ENCODE assay signal across 8 cellular contexts in genomic region chr19:18173054-18173571, GRCh38. TPM values are rescaled to one million over a fixed set of nuclear protein-coding genes. Genes with fewer than 3 reads are reported as not detected.
DNase-seq lines count a peak whose midpoint lies in the region; ATAC-seq and TF ChIP-seq lines count a peak whose summit lies in the region.

No MANE protein-coding gene starts in this region.

- peaks cover 26% of the 10 kb centered on the region for H3K4me1 Mint-ChIP-seq in activated CD4-positive, alpha-beta memory T cell treated with anti-CD3 and anti-CD28 coated beads, Interleukin-2, amount 10 ng/mL, durations not matched to agents 7 days and 5 days

- peaks cover 17% of the 10 kb centered on the region for H3K36me3 Mint-ChIP-seq in activated CD4-positive, alpha-beta memory T cell treated with anti-CD3 and anti-CD28 coated beads, Interleukin-2, amount 10 ng/mL, durations not matched to agents 7 days and 5 days (ENCODE audit: low read depth)

- no peaks in the 10 kb centered on the region for H3K9me2 ChIP-seq in HCT116 (ENCODE audit: insufficient read depth)

- peaks cover 0 to 45% (median 41%) of the 10 kb centered on the region in 11 experiments; a peak in 20 of 22 replicates for H3K36me3 ChIP-seq in BLaER1 treated with 17β-estradiol and CSF1 and Interleukin-3, amounts not matched to agents 10 nM and 100 nM
- H3K36me3 ChIP-seq in HCT116 (ENCODE audit: control insufficient read depth in 1 of 2, insufficient read depth in 2 of 2, low read length in 2 of 2), result peaks cover 14 to 16% of the 10 kb centered on the region in 2 experiments; a peak in 3 of 4 replicates
- H3K36me3 ChIP-seq in iPS DF 6.9 (ENCODE audit: control insufficient read depth, insufficient read depth, low read length), result peaks cover 10% of the 10 kb centered on the region

- no peak for TF ChIP-seq RAD21 in HCT116 (IDR thresholded peaks at IDR 0.05; ENCODE audit: low read depth)

- H3K4me1 ChIP-seq in BLaER1 treated with 17β-estradiol and CSF1 and Interleukin-3, amounts not matched to agents 10 nM and 100 nM, result peaks cover 83 to 98% (median 92%) of the 10 kb centered on the region in 10 experiments
- H3K4me1 ChIP-seq in HCT116 (ENCODE audit: control insufficient read depth in 1 of 2, insufficient read depth in 2 of 2, low read length in 2 of 2), result peaks cover 11 to 20% of the 10 kb centered on the region in 2 experiments
- peaks cover 4% of the 10 kb centered on the region for H3K4me1 ChIP-seq in iPS DF 6.9 (ENCODE audit: control insufficient read depth, insufficient read depth, low read length)

- ATAC-seq in HCT116, result no peak

- no TSS peak for BruUV-seq in HCT116 (replicated peaks; lab: Mats Ljungman, UMichigan)

- H3K4me3 Mint-ChIP-seq in activated CD4-positive, alpha-beta memory T cell treated with anti-CD3 and anti-CD28 coated beads, Interleukin-2, amount 10 ng/mL, durations not matched to agents 7 days and 5 days, result peak overlapping the region; percentile 85

- intact Hi-C loops in HCT116 (cut with micrococcal nuclease), result no loop called here

- POLR2A ChIA-PET in HCT116 (lab: Charles Lee), result no interaction called here
- POLR2A ChIA-PET in activated CD4-positive, alpha-beta memory T cell treated with anti-CD3 and anti-CD28 coated beads, Interleukin-2, amount 10 ng/mL, durations not matched to agents 7 days and 5 days (lab: Charles Lee), result interaction anchor here (1.5 kb wide), 1 partner anchor 12 kb away, joined by 5 read pairs; no protein-coding TSS in a partner anchor

- no peaks in the 10 kb centered on the region for H3K27me3 Mint-ChIP-seq in activated CD4-positive, alpha-beta memory T cell treated with anti-CD3 and anti-CD28 coated beads, Interleukin-2, amount 10 ng/mL, durations not matched to agents 7 days and 5 days

- peak overlapping the region; percentile 89 to 100 (median 98) for H3K4me2 ChIP-seq in BLaER1 treated with 17β-estradiol and CSF1 and Interleukin-3, amounts not matched to agents 10 nM and 100 nM
- peak overlapping the region; percentile 89 for H3K4me2 ChIP-seq in HCT116 (ENCODE audit: low read length)

- peak overlapping the region; percentile 69 to 91 (median 86) for H3K9ac ChIP-seq in BLaER1 treated with 17β-estradiol and CSF1 and Interleukin-3, amounts not matched to agents 10 nM and 100 nM
- peak overlapping the region; percentile 73 for H3K9ac ChIP-seq in HCT116 (ENCODE audit: low read length)

- H3K79me2 ChIP-seq in HCT116 (ENCODE audit: insufficient read depth, low read length), result peaks cover 10% of the 10 kb centered on the region; the same call in 1 of the 2 replicates

- no peaks in the 10 kb centered on the region for H3K9me3 Mint-ChIP-seq in activated CD4-positive, alpha-beta memory T cell treated with anti-CD3 and anti-CD28 coated beads, Interleukin-2, amount 10 ng/mL, durations not matched to agents 7 days and 5 days

- no peak for DNase-seq in HCT116 (ENCODE audit: low read depth, low spot score)
- DNase-seq in activated CD4-positive, alpha-beta memory T cell treated with anti-CD3 and anti-CD28 coated beads, Interleukin-2, amount 10 ng/mL, durations not matched to agents 7 days and 5 days, result no peak
- no peak for DNase-seq in iPS DF 6.9 (ENCODE audit: low read depth, low spot score)
- peak; percentile 59 for DNase-seq in stromal cell of bone marrow (ENCODE audit: low read depth)
- no peak for DNase-seq in Kasumi-1 (lab: John Stamatoyannopoulos, UW)
- DNase-seq in epidermal melanocyte (ENCODE audit: insufficient read length, low spot score), result no peak
- no peak for DNase-seq in GM03348 (ENCODE audit: low spot score)

- peak overlapping the region; percentile 75 to 98 (median 89) for H3K27ac ChIP-seq in BLaER1 treated with 17β-estradiol and CSF1 and Interleukin-3, amounts not matched to agents 10 nM and 100 nM
- H3K27ac ChIP-seq in HCT116 (ENCODE audit: low read depth, low read length) (peak overlapping the region; percentile 78), iPS DF 6.9 (ENCODE audit: low read length) (no peak overlapping the region)

- TF ChIP-seq POLR2A in HCT116 (IDR thresholded peaks at IDR 0.05; ENCODE audit: borderline replicate concordance, extremely low read depth, insufficient read depth, insufficient read length), result no peak

- CTCF ChIA-PET in HCT116 (lab: Charles Lee), result no interaction called here
- CTCF ChIA-PET in activated CD4-positive, alpha-beta memory T cell treated with anti-CD3 and anti-CD28 coated beads, Interleukin-2, amount 10 ng/mL, durations not matched to agents 7 days and 5 days (lab: Charles Lee), result no interaction called here

- RAD21 ChIA-PET in HCT116 (lab: Charles Lee; ENCODE audit: low non-redundant PET in 1 of 2, low total read pairs in 2 of 2, uncharacterized antibody in 2 of 2, unreplicated experiment in 2 of 2), result no interaction called here

- H3K27me3 ChIP-seq in BLaER1 treated with 17β-estradiol and CSF1 and Interleukin-3, amounts not matched to agents 10 nM and 100 nM, result peaks cover 0 to 8% (median 0%) of the 10 kb centered on the region in 11 experiments; a peak in 3 of 22 replicates
- no peaks in the 10 kb centered on the region for H3K27me3 ChIP-seq in HCT116 (ENCODE audit: insufficient read depth, low read length)
- H3K27me3 ChIP-seq in iPS DF 6.9 (ENCODE audit: control insufficient read depth, insufficient read depth, low read length), result no peaks in the 10 kb centered on the region

- H3K4me3 ChIP-seq in BLaER1 treated with 17β-estradiol and CSF1 and Interleukin-3, amounts not matched to agents 10 nM and 100 nM, result peak overlapping the region; percentile 63 to 96 (median 76)
- peak overlapping the region; percentile 72 to 85; a peak in 3 of 4 replicates for H3K4me3 ChIP-seq in HCT116 (replicated peaks in 1 of 2; ENCODE audit: low read depth in 1 of 2, low read length in 2 of 2)
- H3K4me3 ChIP-seq in iPS DF 6.9 (ENCODE audit: low read length), result peak overlapping the region; percentile 54; the same call in 1 of the 2 replicates

- WGBS in iPS DF 6.9 (ENCODE audit: insufficient coverage, insufficient read length), result no CpG with 5 or more reads among the region's 18 CpGs

- no peak for TF ChIP-seq CTCF in HCT116 (IDR thresholded peaks at IDR 0.05 in 2 of 3, conservative IDR thresholded peaks at IDR 0.05 in 1 of 3; ENCODE audit: borderline replicate concordance in 1 of 3, insufficient read depth in 1 of 3, low read depth in 2 of 3, low read length in 2 of 3)

- H3K27ac Mint-ChIP-seq in activated CD4-positive, alpha-beta memory T cell treated with anti-CD3 and anti-CD28 coated beads, Interleukin-2, amount 10 ng/mL, durations not matched to agents 7 days and 5 days, result no peak overlapping the region

- H4K20me1 ChIP-seq in BLaER1 treated with 17β-estradiol and CSF1 and Interleukin-3, amounts not matched to agents 10 nM and 100 nM, result peaks cover 0 to 45% (median 34%) of the 10 kb centered on the region in 11 experiments; a peak in 15 of 22 replicates
- no peaks in the 10 kb centered on the region for H4K20me1 ChIP-seq in HCT116 (ENCODE audit: insufficient read depth)

- H3K9me3 ChIP-seq in BLaER1 treated with 17β-estradiol and CSF1 and Interleukin-3, amounts not matched to agents 10 nM and 100 nM (replicated peaks in 1 of 11), result no peaks in the 10 kb centered on the region
- H3K9me3 ChIP-seq in HCT116 (ENCODE audit: control insufficient read depth in 1 of 2, insufficient read depth in 1 of 2, low read depth in 1 of 2, low read length in 2 of 2) (no peaks in the 10 kb centered on the region), iPS DF 6.9 (ENCODE audit: control insufficient read depth, insufficient read depth, low read length) (no peaks in the 10 kb centered on the region)

- H2AFZ ChIP-seq in HCT116 (ENCODE audit: low read depth, low read length, poor library complexity, severe bottlenecking), result no peak overlapping the region

TF ChIP-seq in HCT116, 20 proteins besides CTCF, POLR2A, EP300 and RAD21 (continues in another document):
- TF ChIP-seq EZH2 (IDR thresholded peaks at IDR 0.05), result no peak
- no peak for TF ChIP-seq SRF (IDR thresholded peaks at IDR 0.05; ENCODE audit: low read depth)
- TF ChIP-seq TCF7L2 (IDR thresholded peaks at IDR 0.05; ENCODE audit: borderline replicate concordance, extremely low read depth, insufficient read depth, insufficient read length), result no peak
- TF ChIP-seq CBX3 (IDR thresholded peaks at IDR 0.05; ENCODE audit: low read depth), result no peak
- TF ChIP-seq ELF1 (IDR thresholded peaks at IDR 0.05; ENCODE audit: borderline replicate concordance, low read depth), result no peak
- TF ChIP-seq POLR2AphosphoS5 (IDR thresholded peaks at IDR 0.05; ENCODE audit: low read depth, low read length), result no peak
- TF ChIP-seq ZFX (IDR thresholded peaks at IDR 0.05), result no peak
- TF ChIP-seq EZH2phosphoT487 (IDR thresholded peaks at IDR 0.05; ENCODE audit: borderline replicate concordance), result no peak
- TF ChIP-seq YY1 (IDR thresholded peaks at IDR 0.05; ENCODE audit: extremely low read depth, insufficient replicate concordance, low read depth, low read length), result no peak

RNA-seq across cellular contexts. Expression of gene IFI30, which starts 0.5 kb away (rescaled TPM):
- total RNA-seq in HCT116 (2021; ENCODE audit: unreplicated experiment), result 64.6 TPM
- 62.9 and 82.1 TPM in 2 replicates for polyA plus RNA-seq in HCT116 (2012)
- 10 to 100 TPM; 48.0 to 55.6 TPM for total RNA-seq in activated CD4-positive, alpha-beta memory T cell treated with anti-CD3 and anti-CD28 coated beads, Interleukin-2, amount 10 ng/mL, durations not matched to agents 7 days and 5 days

RNA-seq across cellular contexts. Expression of gene MPV17L2, which starts 19.9 kb away (rescaled TPM):
- total RNA-seq in HCT116 (2021; ENCODE audit: unreplicated experiment), result 18.7 TPM
- 19.2 and 19.3 TPM in 2 replicates for polyA plus RNA-seq in HCT116 (2012)
- 1 to 10 TPM; 6.2 to 6.3 TPM for total RNA-seq in activated CD4-positive, alpha-beta memory T cell treated with anti-CD3 and anti-CD28 coated beads, Interleukin-2, amount 10 ng/mL, durations not matched to agents 7 days and 5 days

RNA-seq across cellular contexts. Expression of gene PIK3R2, which starts 20.1 kb away (rescaled TPM):
- 53.4 TPM for total RNA-seq in HCT116 (2021; ENCODE audit: unreplicated experiment)
- 21.2 and 32.2 TPM in 2 replicates for polyA plus RNA-seq in HCT116 (2012)
- 10 to 100 TPM; 10.9 to 11.3 TPM for total RNA-seq in activated CD4-positive, alpha-beta memory T cell treated with anti-CD3 and anti-CD28 coated beads, Interleukin-2, amount 10 ng/mL, durations not matched to agents 7 days and 5 days

RNA-seq across cellular contexts. Expression of gene RAB3A, which starts 30.7 kb away (rescaled TPM):
- total RNA-seq in HCT116 (2021; ENCODE audit: unreplicated experiment), result 10.6 TPM
- 18.2 and 22.6 TPM in 2 replicates for polyA plus RNA-seq in HCT116 (2012)
- 1 to 10 TPM; 3.7 to 5.3 TPM for total RNA-seq in activated CD4-positive, alpha-beta memory T cell treated with anti-CD3 and anti-CD28 coated beads, Interleukin-2, amount 10 ng/mL, durations not matched to agents 7 days and 5 days

RNA-seq across cellular contexts. Expression of gene PDE4C, which starts 53.1 kb away (rescaled TPM):
- total RNA-seq in HCT116 (2021; ENCODE audit: unreplicated experiment), result 1.5 TPM
- polyA plus RNA-seq in HCT116 (2012), result 0.46 and 0.52 TPM in 2 replicates
- under 1 TPM; 0.13 to 0.18 TPM for total RNA-seq in activated CD4-positive, alpha-beta memory T cell treated with anti-CD3 and anti-CD28 coated beads, Interleukin-2, amount 10 ng/mL, durations not matched to agents 7 days and 5 days
